21 cellular contexts compared by ENCODE assay signal in genomic region chr6:36382976-36383375, GRCh38. TPM values are rescaled to one million over a fixed set of nuclear protein-coding genes. Genes with fewer than 3 reads are reported as not detected.
"Had no signal": no experiment of that assay in that cellular context is flagged by ENCODE, and none has a peak within 500 bp of the region (broad histone marks: within the 10 kb centered on the region; RNA-seq: fewer than 3 reads in every experiment).

No MANE protein-coding gene starts in this region.

- H3K4me3 Mint-ChIP-seq: activated naive CD8-positive, alpha-beta T cell; brain; nephron progenitor cell; stimulated activated naive CD8-positive, alpha-beta T cell treated with anti-CD3 and anti-CD28 coated beads, Interleukin-15, Interleukin-2, amounts not matched to agents 100 ng/mL and 50 ng/mL, for 24 hours had no signal

- ATAC-seq: right cardiac atrium, upper lobe of right lung had no signal

- H3K4me2 ChIP-seq: smooth muscle cell had no signal

- H3K9me3 Mint-ChIP-seq: nephron progenitor cell; stimulated activated naive CD8-positive, alpha-beta T cell treated with anti-CD3 and anti-CD28 coated beads, Interleukin-15, Interleukin-2, amounts not matched to agents 100 ng/mL and 50 ng/mL, for 24 hours had no signal

- H3K4me3 ChIP-seq: coronary artery, esophagus muscularis mucosa, left ventricle myocardium inferior, prostate gland, smooth muscle cell, upper lobe of right lung had no signal

- H3K27ac Mint-ChIP-seq: activated naive CD8-positive, alpha-beta T cell; brain; nephron progenitor cell; stimulated activated naive CD8-positive, alpha-beta T cell treated with anti-CD3 and anti-CD28 coated beads, Interleukin-15, Interleukin-2, amounts not matched to agents 100 ng/mL and 50 ng/mL, for 24 hours had no signal

- H3K27ac ChIP-seq: esophagus muscularis mucosa, left ventricle myocardium inferior, prostate gland, upper lobe of right lung had no signal

- H3K9me3 ChIP-seq: esophagus muscularis mucosa, left ventricle myocardium inferior, prostate gland, upper lobe of right lung had no signal

- H3K36me3 ChIP-seq: esophagus muscularis mucosa, left ventricle myocardium inferior, prostate gland, upper lobe of right lung had no signal

- DNase-seq: activated gamma-delta T cell treated with Interleukin-2 at 50 U/mL for 16 hours; amniotic stem cell; central memory CD4-positive, alpha-beta T cell; effector CD4-positive, alpha-beta T cell; left ventricle myocardium inferior; mesenchymal stem cell; nephron progenitor cell; right cardiac atrium; stimulated activated CD8-positive, alpha-beta memory T cell treated with anti-CD3 and anti-CD28 coated beads, Interleukin-4, amount 100 ng/mL, for 48 hours; SW 1271; upper lobe of right lung had no signal

- H3K36me3 Mint-ChIP-seq: activated naive CD8-positive, alpha-beta T cell; brain had no signal

- H3K4me1 ChIP-seq: prostate gland had no signal

- H3K27me3 ChIP-seq: esophagus muscularis mucosa, upper lobe of right lung had no signal

RNA-seq across cellular contexts. Expression of gene ETV7, which starts 4.5 kb away (rescaled TPM):
- total RNA-seq: left ventricle myocardium inferior, SK-MEL-5, smooth muscle cell, temporal lobe had no signal

RNA-seq across cellular contexts. Expression of gene BNIP5, which starts 46.3 kb away (rescaled TPM):
- total RNA-seq: esophagus muscularis mucosa, left ventricle myocardium inferior, omental fat pad, SK-MEL-5, smooth muscle cell, upper lobe of right lung had no signal

RNA-seq across cellular contexts. Expression of gene PXT1, which starts 59.7 kb away (rescaled TPM):
- total RNA-seq: esophagus muscularis mucosa, left ventricle myocardium inferior, omental fat pad, SK-MEL-5, smooth muscle cell, temporal lobe, upper lobe of right lung had no signal
